Comparison of ENCODE assay signal across 21 cellular contexts in the genomic region with DNA sequence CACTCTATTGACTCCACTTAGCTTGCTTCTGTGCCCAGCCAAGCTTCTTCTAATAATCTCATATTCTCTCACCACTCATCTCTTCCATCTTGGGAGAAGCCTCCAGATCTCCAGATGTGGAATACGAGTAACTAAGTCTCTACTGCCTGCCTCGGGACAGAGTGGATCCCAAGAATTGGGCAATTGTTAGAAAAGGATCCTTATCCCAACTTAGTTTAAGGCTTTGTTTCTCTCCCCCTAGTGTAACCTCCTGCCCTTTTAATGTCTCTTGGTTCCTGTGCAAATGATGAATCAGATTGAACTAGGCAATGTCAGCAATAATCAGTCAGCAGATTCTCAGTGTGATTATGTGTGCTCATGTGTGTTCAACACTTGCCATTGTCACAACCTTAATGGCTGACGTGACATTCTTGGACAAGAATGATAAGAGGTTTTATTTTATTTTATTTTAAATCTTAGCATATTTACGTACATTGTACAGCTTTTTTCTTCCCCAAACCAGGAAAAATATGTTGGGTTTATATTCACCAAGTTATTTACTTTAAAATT. TPM values are rescaled to one million over a fixed set of nuclear protein-coding genes. Genes with fewer than 3 reads are reported as not detected.
"Had no signal": no experiment of that assay in that cellular context is flagged by ENCODE, and none has a peak within 500 bp of the region (broad histone marks: within the 10 kb centered on the region; RNA-seq: fewer than 3 reads in every experiment).

No MANE protein-coding gene starts in this region.

- H3K27ac ChIP-seq: colonic mucosa, esophagus squamous epithelium, gastroesophageal sphincter, left lung, psoas muscle, sigmoid colon, skin epidermis, stomach, thoracic aorta, transverse colon had no signal

- H3K27me3 ChIP-seq: colonic mucosa, esophagus squamous epithelium, sigmoid colon, stomach had no signal

- DNase-seq: colonic mucosa; dermis blood vessel endothelial cell; esophagus squamous epithelium; foreskin fibroblast; glutamatergic neuron; left lung; mesenchymal stem cell; naive B cell; psoas muscle; sigmoid colon; stimulated activated CD4-positive, alpha-beta T cell treated with anti-CD3 and anti-CD28 coated beads, Interleukin-12 subunit alpha, Interleukin-12 subunit beta, amount 100 ng/mL, for 4 hours; stimulated activated naive CD4-positive, alpha-beta T cell; stomach; substantia nigra; transverse colon had no signal

- FAIRE-seq: keratinocyte had no signal

- H3K4me1 ChIP-seq: colonic mucosa, gastroesophageal sphincter, left lung, psoas muscle, sigmoid colon, stomach, transverse colon had no signal

- H3K9me3 ChIP-seq: colonic mucosa, esophagus squamous epithelium, gastroesophageal sphincter, left lung, psoas muscle, sigmoid colon, stomach, thoracic aorta, transverse colon had no signal

- H3K4me3 ChIP-seq: colonic mucosa, esophagus squamous epithelium, gastroesophageal sphincter, left lung, lung, psoas muscle, sigmoid colon, skin epidermis, stomach, thoracic aorta, transverse colon had no signal

- ATAC-seq: gastroesophageal sphincter, left lung, psoas muscle had no signal

- H3K36me3 ChIP-seq: colonic mucosa, esophagus squamous epithelium, gastroesophageal sphincter, left lung, sigmoid colon, stomach, thoracic aorta, transverse colon had no signal

RNA-seq across cellular contexts. Expression of gene MYO3B, which starts 59.7 kb away (rescaled TPM):
- total RNA-seq: dermis blood vessel endothelial cell, gastroesophageal sphincter, omental fat pad, sigmoid colon, thoracic aorta had no signal
- polyA plus RNA-seq: psoas muscle had no signal
